Comparison of ENCODE assay signal across 23 cellular contexts in genomic region chr9:10026585-10026984, GRCh38.
A peak's percentile ranks its signal among the peaks of the same experiment; 100 is the strongest.
DNase-seq lines count a peak whose midpoint lies in the region; TF ChIP-seq lines count a peak whose summit lies in the region.
"Had no signal": no experiment of that assay in that cellular context is flagged by ENCODE, and none has a peak within 500 bp of the region (broad histone marks: within the 10 kb centered on the region; RNA-seq: fewer than 3 reads in every experiment).

No MANE protein-coding gene starts in this region.

- BruUV-seq in OCI-LY7 (replicated peaks; lab: Mats Ljungman, UMichigan): no TSS peak

- no peaks in the 10 kb centered on the region for H3K27me3 ChIP-seq in BLaER1 treated with 17β-estradiol and CSF1 and Interleukin-3, amounts not matched to agents 10 nM and 100 nM
- no peaks in the 10 kb centered on the region for H3K27me3 ChIP-seq in H9 (ENCODE audit: insufficient read depth, low read length)
- H3K27me3 ChIP-seq: dorsolateral prefrontal cortex, SJCRH30 had no signal

- CTCF ChIA-PET in OCI-LY7 (lab: Charles Lee; ENCODE audit: unreplicated experiment): no interaction called here

- no peak overlapping the region for H3T11ph ChIP-seq in H9 (ENCODE audit: low read length)

- TF ChIP-seq CTCF in H9 (conservative IDR thresholded peaks at IDR 0.05) (peak; percentile 30; the same call in 1 of the 3 replicates), OCI-LY7 (conservative IDR thresholded peaks at IDR 0.05; ENCODE audit: low read length) (peak; percentile 38)

- H3K9ac ChIP-seq in BLaER1 treated with 17β-estradiol and CSF1 and Interleukin-3, amounts not matched to agents 10 nM and 100 nM: no peak overlapping the region
- H3K9ac ChIP-seq in H9 (ENCODE audit: extremely low read depth, insufficient read length, low read length): no peak overlapping the region

- no peaks in the 10 kb centered on the region for H3K9me2 ChIP-seq in OCI-LY7 (ENCODE audit: insufficient read depth, low read length)

- no peak overlapping the region for H3K14ac ChIP-seq in H9 (ENCODE audit: insufficient read depth, low read length)

- no peak overlapping the region for H3K4me3 Mint-ChIP-seq in H9
- H3K4me3 Mint-ChIP-seq: activated CD4-positive, alpha-beta T cell treated with anti-CD3 and anti-CD28 coated beads, Interleukin-2, amount 10 ng/mL, durations not matched to agents 7 days and 5 days; activated T-helper 1 cell treated with anti-CD3 and anti-CD28 coated beads, Interleukin-12 subunit alpha, Interleukin-12 subunit beta, Interleukin-2, Interleukin-4 antibody, amounts not matched to agents 30 ng/mL and 10 ng/mL and 1 ng/mL, durations not matched to agents 14 hours and 24 hours and 36 hours; CD4-positive, CD25-positive, alpha-beta regulatory T cell; IgD-negative memory B cell; natural killer cell treated with Interleukin-12 subunit alpha and Interleukin-12 subunit beta and Interleukin-15 and Interleukin-18, amount 100 ng/mL, for 72 hours had no signal

- H3K4ac ChIP-seq in H9 (ENCODE audit: low read depth, low read length): no peak overlapping the region

- H3K9me3 Mint-ChIP-seq in H9: peaks cover 7 to 12% of the 10 kb centered on the region in 2 experiments
- H3K9me3 Mint-ChIP-seq: activated T-helper 1 cell treated with anti-CD3 and anti-CD28 coated beads, Interleukin-12 subunit alpha, Interleukin-12 subunit beta, Interleukin-2, Interleukin-4 antibody, amounts not matched to agents 30 ng/mL and 10 ng/mL and 1 ng/mL, durations not matched to agents 14 hours and 24 hours and 36 hours had no signal

- H3K23ac ChIP-seq in H9 (ENCODE audit: insufficient read length, low read depth, low read length): no peak overlapping the region

- no peak overlapping the region for H3K18ac ChIP-seq in H9 (ENCODE audit: insufficient read length, low read depth, low read length)

- POLR2A ChIA-PET in OCI-LY7 (lab: Charles Lee): no interaction called here

- H4K5ac ChIP-seq in H9 (ENCODE audit: insufficient read length, low read depth, low read length): no peak overlapping the region

- no peaks in the 10 kb centered on the region for H3K79me1 ChIP-seq in H9 (ENCODE audit: insufficient read depth, low read depth, low read length, poor library complexity, severe bottlenecking)

- intact Hi-C loops in OCI-LY7 (cut with micrococcal nuclease; ENCODE audit: unreplicated experiment) (no loop called here), posterior vena cava (cut with DNase I) (no loop called here)

- H2BK20ac ChIP-seq in H9 (ENCODE audit: low read depth, low read length, poor library complexity, severe bottlenecking): no peak overlapping the region

- DNase-seq in H9 (no peak), NCI-H146 (lab: John Stamatoyannopoulos, UW) (peak; percentile 79), OCI-LY7 (ENCODE audit: low spot score) (no peak), midbrain (lab: John Stamatoyannopoulos, UW) (no peak), RPMI8226 (no peak), posterior vena cava (ENCODE audit: low spot score) (no peak), occipital lobe (lab: John Stamatoyannopoulos, UW) (no peak)
- DNase-seq: activated CD4-positive, alpha-beta T cell treated with anti-CD3 and anti-CD28 coated beads, Interleukin-2, amount 10 ng/mL, durations not matched to agents 7 days and 5 days; aorta; DMS53; dorsolateral prefrontal cortex; NCI-H1092; NCI-H2029 treated with DMSO at 0.1 percent for 48 hours; NCI-H526; SJCRH30; stimulated activated CD4-positive, alpha-beta T cell treated with anti-CD3 and anti-CD28 coated beads, Interleukin-15, amount 100 ng/mL, for 24 hours; substantia nigra had no signal

- peak overlapping the region in 8 of 11 experiments; percentile 8 to 70 (median 33); a peak in 13 of 22 replicates for H3K4me2 ChIP-seq in BLaER1 treated with 17β-estradiol and CSF1 and Interleukin-3, amounts not matched to agents 10 nM and 100 nM
- H3K4me2 ChIP-seq in H9 (ENCODE audit: insufficient read depth, insufficient read length, low read length) (no peak overlapping the region), OCI-LY7 (ENCODE audit: low read length) (no peak overlapping the region)

- no peak overlapping the region for H4K8ac ChIP-seq in H9 (replicated peaks; ENCODE audit: insufficient read length, low read depth, low read length)

- H2BK120ac ChIP-seq in H9 (ENCODE audit: low read depth, low read length, poor library complexity, severe bottlenecking): no peak overlapping the region

- no peaks in the 10 kb centered on the region for H3K79me2 ChIP-seq in H9 (ENCODE audit: insufficient read depth, low read length)
- H3K79me2 ChIP-seq in OCI-LY7 (ENCODE audit: insufficient read depth, low read depth, low read length): no peaks in the 10 kb centered on the region

- no peak overlapping the region for H2BK15ac ChIP-seq in H9 (ENCODE audit: low read depth, low read length)

- peaks cover 0 to 20% (median 15%) of the 10 kb centered on the region in 10 experiments; a peak in 14 of 20 replicates for H3K4me1 ChIP-seq in BLaER1 treated with 17β-estradiol and CSF1 and Interleukin-3, amounts not matched to agents 10 nM and 100 nM
- no peaks in the 10 kb centered on the region for H3K4me1 ChIP-seq in H9 (ENCODE audit: insufficient read depth, low read length)
- no peaks in the 10 kb centered on the region for H3K4me1 ChIP-seq in OCI-LY7 (ENCODE audit: insufficient read depth, low read length, poor library complexity, severe bottlenecking)
- H3K4me1 ChIP-seq: SJCRH30 had no signal

- H3K27ac ChIP-seq in BLaER1 treated with 17β-estradiol and CSF1 and Interleukin-3, amounts not matched to agents 10 nM and 100 nM: peak overlapping the region in 1 of 11 experiments; percentile 44; a peak in 2 of 22 replicates
- H3K27ac ChIP-seq in H9 (ENCODE audit: insufficient read length, low read depth, low read length): no peak overlapping the region
- no peak overlapping the region for H3K27ac ChIP-seq in OCI-LY7 (ENCODE audit: low read depth, low read length, poor library complexity, severe bottlenecking)
- H3K27ac ChIP-seq: dorsolateral prefrontal cortex, SJCRH30 had no signal

- no peak overlapping the region for H2BK5ac ChIP-seq in H9 (ENCODE audit: insufficient read length, low read length)

- H4K20me1 ChIP-seq in BLaER1 treated with 17β-estradiol and CSF1 and Interleukin-3, amounts not matched to agents 10 nM and 100 nM: no peaks in the 10 kb centered on the region
- H4K20me1 ChIP-seq in H9 (ENCODE audit: control insufficient read depth, insufficient read depth, insufficient read length): no peaks in the 10 kb centered on the region
- H4K20me1 ChIP-seq in OCI-LY7 (ENCODE audit: insufficient read depth, low read length): no peaks in the 10 kb centered on the region

- H3K27me3 Mint-ChIP-seq in H9 (ENCODE audit: low read depth): no peaks in the 10 kb centered on the region
- H3K27me3 Mint-ChIP-seq: activated CD4-positive, alpha-beta T cell treated with anti-CD3 and anti-CD28 coated beads, Interleukin-2, amount 10 ng/mL, durations not matched to agents 7 days and 5 days; CD4-positive, CD25-positive, alpha-beta regulatory T cell; IgD-negative memory B cell; natural killer cell treated with Interleukin-12 subunit alpha and Interleukin-12 subunit beta and Interleukin-15 and Interleukin-18, amount 100 ng/mL, for 72 hours had no signal

- no peak overlapping the region for H3K4me3 ChIP-seq in BLaER1 treated with 17β-estradiol and CSF1 and Interleukin-3, amounts not matched to agents 10 nM and 100 nM
- H3K4me3 ChIP-seq in OCI-LY7 (ENCODE audit: low read depth, low read length, poor library complexity, severe bottlenecking): no peak overlapping the region
- H3K4me3 ChIP-seq: dorsolateral prefrontal cortex, SJCRH30 had no signal

- H3K36me3 Mint-ChIP-seq in H9 (ENCODE audit: insufficient read depth in 1 of 3, low read depth in 3 of 3): peaks cover 3 to 20% (median 12%) of the 10 kb centered on the region in 3 experiments; a peak in 6 of 7 replicates
- H3K36me3 Mint-ChIP-seq: activated naive CD4-positive, alpha-beta T cell treated with anti-CD3 and anti-CD28 coated beads, Interleukin-2, amount 50 U/mL, for 72 hours; CD4-positive, CD25-positive, alpha-beta regulatory T cell; IgD-negative memory B cell; natural killer cell treated with Interleukin-12 subunit alpha and Interleukin-12 subunit beta and Interleukin-15 and Interleukin-18, amount 100 ng/mL, for 72 hours had no signal

- H4K91ac ChIP-seq in H9 (ENCODE audit: insufficient read length, low read depth, low read length): no peak overlapping the region

- H3K23me2 ChIP-seq in H9 (ENCODE audit: insufficient read length, low read depth, low read length, poor library complexity, severe bottlenecking): no peaks in the 10 kb centered on the region

- peaks cover 0 to 11% (median 0%) of the 10 kb centered on the region in 11 experiments; a peak in 6 of 22 replicates for H3K9me3 ChIP-seq in BLaER1 treated with 17β-estradiol and CSF1 and Interleukin-3, amounts not matched to agents 10 nM and 100 nM (replicated peaks in 1 of 11)
- no peaks in the 10 kb centered on the region for H3K9me3 ChIP-seq in H9 (ENCODE audit: control insufficient read depth, low read depth, low read length)
- no peaks in the 10 kb centered on the region for H3K9me3 ChIP-seq in OCI-LY7 (ENCODE audit: low read length)
- H3K9me3 ChIP-seq: SJCRH30 had no signal

- H2BK12ac ChIP-seq in H9 (ENCODE audit: insufficient read length, low read depth, low read length): no peak overlapping the region

- peaks cover 0 to 2% of the 10 kb centered on the region in 2 experiments; a peak in 1 of 4 replicates for H3K4me1 Mint-ChIP-seq in H9
- H3K4me1 Mint-ChIP-seq: activated CD4-positive, alpha-beta T cell treated with anti-CD3 and anti-CD28 coated beads, Interleukin-2, amount 10 ng/mL, durations not matched to agents 7 days and 5 days; CD4-positive, CD25-positive, alpha-beta regulatory T cell had no signal

- WGBS in H9 (ENCODE audit: extremely low coverage, insufficient read length, low lambda C conversion rate): no CpG with 5 or more reads among the region's 4 CpGs

- H3K36me3 ChIP-seq in BLaER1 treated with 17β-estradiol and CSF1 and Interleukin-3, amounts not matched to agents 10 nM and 100 nM: no peaks in the 10 kb centered on the region
- no peaks in the 10 kb centered on the region for H3K36me3 ChIP-seq in OCI-LY7 (ENCODE audit: insufficient read depth, low read length)
- H3K36me3 ChIP-seq: SJCRH30 had no signal

- H2AK5ac ChIP-seq in H9 (ENCODE audit: insufficient read length, low read length): no peak overlapping the region

- no peak overlapping the region for H3K56ac ChIP-seq in H9 (ENCODE audit: insufficient read length, low read depth, low read length)

- H3K27ac Mint-ChIP-seq in H9: no peak overlapping the region
- H3K27ac Mint-ChIP-seq: activated CD4-positive, alpha-beta T cell treated with anti-CD3 and anti-CD28 coated beads, Interleukin-2, amount 10 ng/mL, durations not matched to agents 7 days and 5 days; activated naive CD4-positive, alpha-beta T cell treated with anti-CD3 and anti-CD28 coated beads, Interleukin-2, amount 50 U/mL, for 72 hours; activated T-helper 1 cell treated with anti-CD3 and anti-CD28 coated beads, Interleukin-12 subunit alpha, Interleukin-12 subunit beta, Interleukin-2, Interleukin-4 antibody, amounts not matched to agents 30 ng/mL and 10 ng/mL and 1 ng/mL, durations not matched to agents 14 hours and 24 hours and 36 hours; CD4-positive, CD25-positive, alpha-beta regulatory T cell; IgD-negative memory B cell; natural killer cell treated with Interleukin-12 subunit alpha and Interleukin-12 subunit beta and Interleukin-15 and Interleukin-18, amount 100 ng/mL, for 72 hours had no signal

- no peak overlapping the region for H2AFZ ChIP-seq in H9 (ENCODE audit: low read length)
- H2AFZ ChIP-seq in OCI-LY7 (ENCODE audit: low read length): no peak overlapping the region

Comparison
In these comparisons a context has a peak if more than half of its experiments do, and no peak if none do; other contexts are left out.
1. H3K4me2 ChIP-seq: peak in BLaER1 treated with 17β-estradiol and CSF1 and Interleukin-3, amounts not matched to agents 10 nM and 100 nM (8 of 11); none in H9 (single experiment) and OCI-LY7 (single experiment).